21 cellular contexts compared by ENCODE assay signal in genomic region chr10:78321500-78321899, GRCh38.
"Had no signal": no experiment of that assay in that cellular context is flagged by ENCODE, and none has a peak within 500 bp of the region (broad histone marks: within the 10 kb centered on the region; RNA-seq: fewer than 3 reads in every experiment).

No MANE protein-coding gene starts in this region.

- DNase-seq: activated CD4-positive, alpha-beta T cell treated with anti-CD3 and anti-CD28 coated beads for 36 hours; activated CD4-positive, alpha-beta T cell treated with anti-CD3 and anti-CD28 coated beads, Interleukin-2, amount 50 U/mL, for 4 hours; activated gamma-delta T cell treated with Interleukin-2 at 50 U/mL for 16 hours; activated T-cell treated with anti-CD3 and anti-CD28 coated beads for 4 hours; dorsolateral prefrontal cortex; gastrocnemius medialis; hippocampal formation; left ventricle myocardium superior; small intestine; T-cell; upper lobe of right lung had no signal

- H3K9me3 ChIP-seq: gastrocnemius medialis had no signal

- H3K4me3 Mint-ChIP-seq: activated CD4-positive, alpha-beta T cell treated with anti-CD3 and anti-CD28 coated beads for 36 hours; activated T-helper 1 cell treated with anti-CD3 and anti-CD28 coated beads, Interleukin-12 subunit alpha, Interleukin-12 subunit beta, Interleukin-2, Interleukin-4 antibody, amounts not matched to agents 30 ng/mL and 10 ng/mL and 1 ng/mL, durations not matched to agents 14 hours and 24 hours and 36 hours; central memory CD8-positive, alpha-beta T cell; nephron; stimulated activated memory B cell treated with anti-CD40 and anti-IgM and Interleukin-4, amounts not matched to agents 10 μg/mL and 1 μg/mL and 100 μg/mL, for 72 hours had no signal

- H3K27me3 Mint-ChIP-seq: activated CD4-positive, alpha-beta T cell treated with anti-CD3 and anti-CD28 coated beads for 36 hours; central memory CD8-positive, alpha-beta T cell; stimulated activated memory B cell treated with anti-CD40 and anti-IgM and Interleukin-4, amounts not matched to agents 10 μg/mL and 1 μg/mL and 100 μg/mL, for 72 hours; T-cell had no signal

- H3K36me3 ChIP-seq: breast epithelium, esophagus muscularis mucosa, gastrocnemius medialis, thoracic aorta, upper lobe of right lung had no signal

- ATAC-seq: activated CD4-positive, alpha-beta T cell treated with anti-CD3 and anti-CD28 coated beads for 36 hours; activated naive CD4-positive, alpha-beta T cell treated with anti-CD3 and anti-CD28 coated beads, Interleukin-2, amount 50 U/mL, for 72 hours; gastrocnemius medialis; left ventricle myocardium superior; sciatic nerve; stimulated activated memory B cell treated with anti-CD40 and anti-IgM and Interleukin-4, amounts not matched to agents 10 μg/mL and 1 μg/mL and 100 μg/mL, for 72 hours; upper lobe of right lung had no signal

- H3K9ac ChIP-seq: parathyroid adenoma had no signal

- H2AFZ ChIP-seq: parathyroid adenoma had no signal

- H3K27ac Mint-ChIP-seq: activated CD4-positive, alpha-beta T cell treated with anti-CD3 and anti-CD28 coated beads for 36 hours; activated T-helper 1 cell treated with anti-CD3 and anti-CD28 coated beads, Interleukin-12 subunit alpha, Interleukin-12 subunit beta, Interleukin-2, Interleukin-4 antibody, amounts not matched to agents 30 ng/mL and 10 ng/mL and 1 ng/mL, durations not matched to agents 14 hours and 24 hours and 36 hours; stimulated activated memory B cell treated with anti-CD40 and anti-IgM and Interleukin-4, amounts not matched to agents 10 μg/mL and 1 μg/mL and 100 μg/mL, for 72 hours had no signal

- H3K27ac ChIP-seq: breast epithelium, dorsolateral prefrontal cortex, esophagus muscularis mucosa, gastrocnemius medialis, parathyroid adenoma, thoracic aorta, upper lobe of right lung had no signal

- H3K27me3 ChIP-seq: breast epithelium, dorsolateral prefrontal cortex, esophagus muscularis mucosa, gastrocnemius medialis, upper lobe of right lung had no signal

- H3K4me1 Mint-ChIP-seq: stimulated activated memory B cell treated with anti-CD40 and anti-IgM and Interleukin-4, amounts not matched to agents 10 μg/mL and 1 μg/mL and 100 μg/mL, for 72 hours had no signal

- H3K4me3 ChIP-seq: breast epithelium, dorsolateral prefrontal cortex, esophagus muscularis mucosa, gastrocnemius medialis, thoracic aorta, upper lobe of right lung had no signal
